8 cellular contexts compared by ENCODE assay signal in the genomic region with DNA sequence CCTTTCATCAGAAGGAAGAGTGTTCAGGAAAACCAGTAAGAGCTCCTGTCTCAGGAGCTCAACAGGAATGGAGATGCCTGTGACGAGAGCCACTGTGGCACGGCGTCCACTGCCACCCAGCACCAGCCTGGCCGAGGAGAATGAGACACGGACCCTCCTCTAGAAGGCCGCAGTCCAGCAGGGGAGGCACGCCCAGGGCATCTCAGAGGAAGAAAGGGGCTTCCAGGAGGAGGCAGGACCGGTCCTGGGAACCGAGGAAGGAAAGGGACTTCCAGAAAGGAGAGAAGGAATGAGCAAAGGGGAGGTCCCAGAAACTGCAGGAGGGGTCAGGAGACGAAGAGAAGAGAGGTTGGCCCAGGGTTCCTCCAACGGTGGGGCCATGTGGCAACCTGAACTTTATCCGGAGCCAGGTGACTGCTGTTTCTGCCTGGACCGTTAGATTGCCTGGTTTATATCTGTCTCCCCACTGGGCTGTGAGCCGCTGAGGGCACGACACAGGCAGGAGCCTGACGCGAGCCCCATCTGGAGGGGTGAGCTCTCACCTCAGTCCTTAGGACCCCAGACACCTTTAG. TPM values are rescaled to one million over a fixed set of nuclear protein-coding genes. Genes with fewer than 3 reads are reported as not detected.
DNase-seq lines count a peak whose midpoint lies in the region; ATAC-seq and TF ChIP-seq lines count a peak whose summit lies in the region.

No MANE protein-coding gene starts in this region.

- in situ Hi-C loops in GM13977 (cut with MboI; ENCODE audit: low pct_unique_long_range_greater_than_20kb, low sequenced_read_pairs, unreplicated experiment) = loop anchor here (25.0 kb wide), 1 partner anchor 783 kb away; a partner anchor contains a TSS

- no peaks in the 10 kb centered on the region for H3K36me3 ChIP-seq in suprapubic skin

- TF ChIP-seq POLR2A in suprapubic skin (IDR thresholded peaks at IDR 0.05) = no peak

- peak; percentile 18 for ATAC-seq in GM18870 (IDR thresholded peaks at IDR 0.05; ENCODE audit: unreplicated experiment)
- peak; percentile 1 for ATAC-seq in HG02943 (IDR thresholded peaks at IDR 0.05; ENCODE audit: low read depth, unreplicated experiment)
- ATAC-seq in left ventricle myocardium superior = peak; percentile 43

- H3K27me3 ChIP-seq in suprapubic skin = no peaks in the 10 kb centered on the region

- H3K27ac ChIP-seq in suprapubic skin = no peak overlapping the region

- H3K9me3 ChIP-seq in suprapubic skin = no peaks in the 10 kb centered on the region

- peaks cover 17% of the 10 kb centered on the region for H3K4me1 ChIP-seq in suprapubic skin

- no peak for TF ChIP-seq EP300 in suprapubic skin (IDR thresholded peaks at IDR 0.05)

- DNase-seq in activated CD8-positive, alpha-beta memory T cell treated with anti-CD3 and anti-CD28 coated beads, Interleukin-2, amount 50 U/mL, for 48 hours = peak; percentile 62
- no peak for DNase-seq in left ventricle myocardium superior
- peak in 1 of 2 donors; percentile 72 for DNase-seq in suprapubic skin (ENCODE audit: low spot score in 2 of 2)
- DNase-seq in NCI-H1417 treated with DMSO at 0.1 percent for 48 hours (lab: John Stamatoyannopoulos, UW) = no peak
- no peak for DNase-seq in GM13977 (ENCODE audit: low spot score)
- no peak for DNase-seq in NCI-H187 (lab: John Stamatoyannopoulos, UW)

- 32% methylated on average over 17 of the region's 17 CpGs for WGBS in suprapubic skin

- H3K4me3 ChIP-seq in suprapubic skin = peak overlapping the region; percentile 53

- intact Hi-C loops in left ventricle myocardium superior (cut with micrococcal nuclease) = loop anchor here (10.0 kb wide), 1 partner anchor 490 kb away; no protein-coding TSS in a partner anchor

- TF ChIP-seq CTCF in suprapubic skin (IDR thresholded peaks at IDR 0.05) (no peak), GM13977 (IDR thresholded peaks at IDR 0.05; ENCODE audit: extremely low read depth, insufficient read depth, missing control alignments) (no peak)

RNA-seq across cellular contexts. Expression of a gene that starts 26.8 kb away (rescaled TPM):
- total RNA-seq in left ventricle myocardium superior = 0.55 TPM
- total RNA-seq in suprapubic skin = 1 to 10 TPM in 3 of 4 donors, under 1 TPM in 1; 0.85 to 1.7 (median 1.4) TPM
